Comparison of ENCODE assay signal across 19 cellular contexts in genomic region chr10:73750807-73751206, GRCh38.
"Had no signal": no experiment of that assay in that cellular context is flagged by ENCODE, and none has a peak within 500 bp of the region (broad histone marks: within the 10 kb centered on the region; RNA-seq: fewer than 3 reads in every experiment).

No MANE protein-coding gene starts in this region.

- DNase-seq: activated CD4-positive, CD25-positive, alpha-beta regulatory T cell treated with anti-CD3 and anti-CD28 coated beads, Interleukin-2, amount 50 U/mL, for 72 hours; activated effector memory CD4-positive, alpha-beta T cell treated with anti-CD3 and anti-CD28 coated beads, Interleukin-2, amount 50 U/mL, for 16 hours; activated naive CD4-positive, alpha-beta T cell treated with anti-CD3 and anti-CD28 coated beads, Interleukin-2, amount 10 ng/mL, durations not matched to agents 7 days and 5 days; activated T-cell treated with anti-CD3 and anti-CD28 coated beads, Interleukin-2, amount 50 U/mL, for 48 hours; heart right ventricle; immature natural killer cell; left ventricle myocardium inferior; mammary epithelial cell; natural killer cell; retina; spleen; stimulated activated CD4-positive, alpha-beta T cell treated with anti-CD3 and anti-CD28 coated beads, Interleukin-4, amount 100 ng/mL, for 1 hour; tibial artery; WERI-Rb-1 had no signal

- ATAC-seq: natural killer cell, SK-N-SH treated with all-trans-retinoic acid at 6 μM for 48 hours had no signal

- H3K9me3 Mint-ChIP-seq: activated naive CD4-positive, alpha-beta T cell treated with anti-CD3 and anti-CD28 coated beads, Interleukin-2, amount 10 ng/mL, durations not matched to agents 7 days and 5 days; mesothelial cell of epicardium; natural killer cell; stimulated activated naive CD8-positive, alpha-beta T cell treated with anti-CD3 and anti-CD28 coated beads, Interleukin-15, Interleukin-2, amounts not matched to agents 100 ng/mL and 50 ng/mL, for 24 hours; T-helper 2 cell treated with Interferon-gamma antibody and Interleukin-4, amounts not matched to agents 5 μg/mL and 100 μg/mL, for 36 hours had no signal

- H3K4me3 ChIP-seq: heart right ventricle, left ventricle myocardium inferior, spleen, tibial artery had no signal

- H3K4me3 Mint-ChIP-seq: activated naive CD4-positive, alpha-beta T cell treated with anti-CD3 and anti-CD28 coated beads, Interleukin-2, amount 10 ng/mL, durations not matched to agents 7 days and 5 days; mesothelial cell of epicardium; natural killer cell; stimulated activated naive CD8-positive, alpha-beta T cell treated with anti-CD3 and anti-CD28 coated beads, Interleukin-15, Interleukin-2, amounts not matched to agents 100 ng/mL and 50 ng/mL, for 24 hours; T-helper 2 cell treated with Interferon-gamma antibody and Interleukin-4, amounts not matched to agents 5 μg/mL and 100 μg/mL, for 36 hours had no signal

- H3K27ac Mint-ChIP-seq: activated naive CD4-positive, alpha-beta T cell treated with anti-CD3 and anti-CD28 coated beads, Interleukin-2, amount 10 ng/mL, durations not matched to agents 7 days and 5 days; mesothelial cell of epicardium; stimulated activated naive CD8-positive, alpha-beta T cell treated with anti-CD3 and anti-CD28 coated beads, Interleukin-15, Interleukin-2, amounts not matched to agents 100 ng/mL and 50 ng/mL, for 24 hours; T-helper 2 cell treated with Interferon-gamma antibody and Interleukin-4, amounts not matched to agents 5 μg/mL and 100 μg/mL, for 36 hours had no signal

- H3K27ac ChIP-seq: heart right ventricle, left ventricle myocardium inferior, spleen, tibial artery, WERI-Rb-1 had no signal

- H3K27me3 ChIP-seq: heart right ventricle, spleen, tibial artery had no signal

- H3K27me3 Mint-ChIP-seq: activated naive CD4-positive, alpha-beta T cell treated with anti-CD3 and anti-CD28 coated beads, Interleukin-2, amount 10 ng/mL, durations not matched to agents 7 days and 5 days; progenitor cell of endocrine pancreas; stimulated activated naive CD8-positive, alpha-beta T cell treated with anti-CD3 and anti-CD28 coated beads, Interleukin-15, Interleukin-2, amounts not matched to agents 100 ng/mL and 50 ng/mL, for 24 hours had no signal

- H3K9me3 ChIP-seq: heart right ventricle, left ventricle myocardium inferior, spleen, tibial artery had no signal
